ENCODE assay signal across 1 cellular context in the genomic region with DNA sequence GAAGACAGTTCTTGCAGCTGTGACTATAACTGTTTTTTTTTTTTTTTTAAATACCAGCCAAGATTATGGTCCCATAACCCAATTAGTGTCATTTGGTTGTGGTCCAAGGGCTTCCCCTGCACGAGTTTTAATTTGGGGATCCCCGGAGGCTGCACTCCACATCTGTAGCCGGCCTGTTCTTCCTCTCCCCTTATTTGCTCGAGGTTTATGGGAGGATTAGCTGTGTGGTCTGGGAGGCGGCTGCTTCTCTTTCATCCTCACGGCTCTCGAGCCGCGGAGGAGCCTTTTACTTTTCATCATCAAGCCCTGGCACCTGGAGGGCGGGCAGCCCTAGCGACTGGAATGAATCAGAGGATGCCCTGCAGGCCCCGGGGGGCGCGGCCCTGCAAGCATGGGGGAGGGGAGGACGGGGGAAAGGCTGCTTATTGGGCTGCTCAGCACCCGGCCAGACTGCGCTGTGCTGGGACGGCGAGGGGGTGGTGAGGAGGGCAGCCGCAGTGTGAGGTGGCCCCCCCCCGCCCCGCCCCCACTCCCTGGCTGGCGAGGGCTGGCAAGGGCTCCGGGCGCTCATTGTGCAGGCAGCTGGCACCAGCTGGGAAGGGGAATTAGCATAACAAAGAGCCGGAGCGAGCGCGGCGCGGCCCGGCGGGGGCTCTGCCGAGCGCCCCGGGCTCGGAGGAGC.
A peak's percentile ranks its signal among the peaks of the same experiment; 100 is the strongest.
TF ChIP-seq lines count a peak whose summit lies in the region.

No MANE protein-coding gene starts in this region.

TF ChIP-seq in HEK293, 187 proteins besides CTCF, POLR2A, EP300 and RAD21 (continued from another document and continues in another):
- TF ChIP-seq, protein P1, sequence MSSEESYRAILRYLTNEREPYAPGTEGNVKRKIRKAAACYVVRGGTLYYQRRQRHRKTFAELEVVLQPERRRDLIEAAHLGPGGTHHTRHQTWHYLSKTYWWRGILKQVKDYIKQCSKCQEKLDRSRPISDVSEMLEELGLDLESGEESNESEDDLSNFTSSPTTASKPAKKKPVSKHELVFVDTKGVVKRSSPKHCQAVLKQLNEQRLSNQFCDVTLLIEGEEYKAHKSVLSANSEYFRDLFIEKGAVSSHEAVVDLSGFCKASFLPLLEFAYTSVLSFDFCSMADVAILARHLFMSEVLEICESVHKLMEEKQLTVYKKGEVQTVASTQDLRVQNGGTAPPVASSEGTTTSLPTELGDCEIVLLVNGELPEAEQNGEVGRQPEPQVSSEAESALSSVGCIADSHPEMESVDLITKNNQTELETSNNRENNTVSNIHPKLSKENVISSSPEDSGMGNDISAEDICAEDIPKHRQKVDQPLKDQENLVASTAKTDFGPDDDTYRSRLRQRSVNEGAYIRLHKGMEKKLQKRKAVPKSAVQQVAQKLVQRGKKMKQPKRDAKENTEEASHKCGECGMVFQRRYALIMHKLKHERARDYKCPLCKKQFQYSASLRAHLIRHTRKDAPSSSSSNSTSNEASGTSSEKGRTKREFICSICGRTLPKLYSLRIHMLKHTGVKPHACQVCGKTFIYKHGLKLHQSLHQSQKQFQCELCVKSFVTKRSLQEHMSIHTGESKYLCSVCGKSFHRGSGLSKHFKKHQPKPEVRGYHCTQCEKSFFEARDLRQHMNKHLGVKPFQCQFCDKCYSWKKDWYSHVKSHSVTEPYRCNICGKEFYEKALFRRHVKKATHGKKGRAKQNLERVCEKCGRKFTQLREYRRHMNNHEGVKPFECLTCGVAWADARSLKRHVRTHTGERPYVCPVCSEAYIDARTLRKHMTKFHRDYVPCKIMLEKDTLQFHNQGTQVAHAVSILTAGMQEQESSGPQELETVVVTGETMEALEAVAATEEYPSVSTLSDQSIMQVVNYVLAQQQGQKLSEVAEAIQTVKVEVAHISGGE (tag by site-specific recombination; conservative IDR thresholded peaks at IDR 0.05; ENCODE audit: low read depth), result no peak
- TF ChIP-seq ZNF76 (tag by site-specific recombination; IDR thresholded peaks at IDR 0.05; ENCODE audit: borderline replicate concordance, low read depth) (peak; percentile 72), YY1 (tag by site-specific recombination; IDR thresholded peaks at IDR 0.05) (no peak), ZBTB17 (tag by site-specific recombination; IDR thresholded peaks at IDR 0.05) (peak; percentile 73; the same call in 1 of the 2 replicates), ZNF624 (tag by site-specific recombination; IDR thresholded peaks at IDR 0.05) (no peak), ZNF654 (tag by site-specific recombination; IDR thresholded peaks at IDR 0.05; ENCODE audit: low read depth) (no peak), ZNF354C (tag by site-specific recombination; IDR thresholded peaks at IDR 0.05; ENCODE audit: borderline replicate concordance, low read depth) (no peak), EGR2 (tag by site-specific recombination; IDR thresholded peaks at IDR 0.05; ENCODE audit: low read depth) (no peak), GLI2 (tag by site-specific recombination; IDR thresholded peaks at IDR 0.05; ENCODE audit: borderline replicate concordance, low read depth) (no peak), IKZF3 (tag by site-specific recombination; IDR thresholded peaks at IDR 0.05) (peak; percentile 28; the same call in 1 of the 2 replicates), ZNF211 (tag by site-specific recombination; IDR thresholded peaks at IDR 0.05; ENCODE audit: low read depth) (no peak), ZNF558 (tag by site-specific recombination; IDR thresholded peaks at IDR 0.05) (no peak), ZIC2 (tag by site-specific recombination; IDR thresholded peaks at IDR 0.05) (peak; percentile 86), ZNF791 (tag by site-specific recombination; IDR thresholded peaks at IDR 0.05) (no peak), ZNF24 (tag by site-specific recombination; IDR thresholded peaks at IDR 0.05) (no peak), ZNF596 (tag by site-specific recombination; IDR thresholded peaks at IDR 0.05) (0 out of 2 replicates have a peak, but pooled peaks have one; percentile 14), KLF8 (tag by site-specific recombination; IDR thresholded peaks at IDR 0.05) (peak; percentile 20), ZNF585B (tag by site-specific recombination; IDR thresholded peaks at IDR 0.05) (no peak), ZFP3 (tag by site-specific recombination; IDR thresholded peaks at IDR 0.05; ENCODE audit: low read depth) (no peak), ZBTB21 (tag by site-specific recombination; IDR thresholded peaks at IDR 0.05) (peak; percentile 32; the same call in 1 of the 2 replicates), ZNF529 (tag by site-specific recombination; IDR thresholded peaks at IDR 0.05; ENCODE audit: insufficient replicate concordance) (no peak), ZNF777 (tag by site-specific recombination; IDR thresholded peaks at IDR 0.05; ENCODE audit: borderline replicate concordance) (no peak), PRDM1 (tag by site-specific recombination; IDR thresholded peaks at IDR 0.05) (no peak), ZNF311 (tag by site-specific recombination; IDR thresholded peaks at IDR 0.05; ENCODE audit: borderline replicate concordance) (no peak), ZNF132 (tag by site-specific recombination; IDR thresholded peaks at IDR 0.05; ENCODE audit: borderline replicate concordance) (no peak), KLF9 (tag by site-specific recombination; IDR thresholded peaks at IDR 0.05; ENCODE audit: low read depth) (peak; percentile 69), ZNF660 (tag by site-specific recombination; IDR thresholded peaks at IDR 0.05) (no peak), ZNF514 (tag by site-specific recombination; IDR thresholded peaks at IDR 0.05) (no peak), ZFP37 (tag by site-specific recombination; IDR thresholded peaks at IDR 0.05) (peak; percentile 33; the same call in 1 of the 2 replicates), ZNF169 (tag by site-specific recombination; IDR thresholded peaks at IDR 0.05) (no peak), ZNF175 (tag by site-specific recombination; IDR thresholded peaks at IDR 0.05) (no peak)
- TF ChIP-seq, protein P2, sequence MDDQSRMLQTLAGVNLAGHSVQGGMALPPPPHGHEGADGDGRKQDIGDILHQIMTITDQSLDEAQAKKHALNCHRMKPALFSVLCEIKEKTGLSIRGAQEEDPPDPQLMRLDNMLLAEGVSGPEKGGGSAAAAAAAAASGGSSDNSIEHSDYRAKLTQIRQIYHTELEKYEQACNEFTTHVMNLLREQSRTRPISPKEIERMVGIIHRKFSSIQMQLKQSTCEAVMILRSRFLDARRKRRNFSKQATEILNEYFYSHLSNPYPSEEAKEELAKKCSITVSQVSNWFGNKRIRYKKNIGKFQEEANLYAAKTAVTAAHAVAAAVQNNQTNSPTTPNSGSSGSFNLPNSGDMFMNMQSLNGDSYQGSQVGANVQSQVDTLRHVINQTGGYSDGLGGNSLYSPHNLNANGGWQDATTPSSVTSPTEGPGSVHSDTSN (CRISPR knock-in tag; IDR thresholded peaks at IDR 0.05), result no peak
- TF ChIP-seq, protein P3, sequence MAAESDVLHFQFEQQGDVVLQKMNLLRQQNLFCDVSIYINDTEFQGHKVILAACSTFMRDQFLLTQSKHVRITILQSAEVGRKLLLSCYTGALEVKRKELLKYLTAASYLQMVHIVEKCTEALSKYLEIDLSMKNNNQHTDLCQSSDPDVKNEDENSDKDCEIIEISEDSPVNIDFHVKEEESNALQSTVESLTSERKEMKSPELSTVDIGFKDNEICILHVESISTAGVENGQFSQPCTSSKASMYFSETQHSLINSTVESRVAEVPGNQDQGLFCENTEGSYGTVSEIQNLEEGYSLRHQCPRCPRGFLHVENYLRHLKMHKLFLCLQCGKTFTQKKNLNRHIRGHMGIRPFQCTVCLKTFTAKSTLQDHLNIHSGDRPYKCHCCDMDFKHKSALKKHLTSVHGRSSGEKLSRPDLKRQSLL (tag by site-specific recombination; IDR thresholded peaks at IDR 0.05), result peak; percentile 75
- TF ChIP-seq, protein P4, sequence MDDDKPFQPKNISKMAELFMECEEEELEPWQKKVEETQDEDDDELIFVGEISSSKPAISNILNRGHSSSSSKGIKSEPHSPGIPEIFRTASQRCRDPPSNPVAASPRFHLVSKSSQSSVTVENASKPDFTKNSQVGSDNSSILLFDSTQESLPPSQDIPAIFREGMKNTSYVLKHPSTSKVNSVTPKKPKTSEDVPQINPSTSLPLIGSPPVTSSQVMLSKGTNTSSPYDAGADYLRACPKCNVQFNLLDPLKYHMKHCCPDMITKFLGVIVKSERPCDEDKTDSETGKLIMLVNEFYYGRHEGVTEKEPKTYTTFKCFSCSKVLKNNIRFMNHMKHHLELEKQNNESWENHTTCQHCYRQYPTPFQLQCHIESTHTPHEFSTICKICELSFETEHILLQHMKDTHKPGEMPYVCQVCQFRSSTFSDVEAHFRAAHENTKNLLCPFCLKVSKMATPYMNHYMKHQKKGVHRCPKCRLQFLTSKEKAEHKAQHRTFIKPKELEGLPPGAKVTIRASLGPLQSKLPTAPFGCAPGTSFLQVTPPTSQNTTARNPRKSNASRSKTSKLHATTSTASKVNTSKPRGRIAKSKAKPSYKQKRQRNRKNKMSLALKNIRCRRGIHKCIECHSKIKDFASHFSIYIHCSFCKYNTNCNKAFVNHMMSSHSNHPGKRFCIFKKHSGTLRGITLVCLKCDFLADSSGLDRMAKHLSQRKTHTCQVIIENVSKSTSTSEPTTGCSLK (tag by site-specific recombination; IDR thresholded peaks at IDR 0.05), result no peak
- TF ChIP-seq, protein P5, sequence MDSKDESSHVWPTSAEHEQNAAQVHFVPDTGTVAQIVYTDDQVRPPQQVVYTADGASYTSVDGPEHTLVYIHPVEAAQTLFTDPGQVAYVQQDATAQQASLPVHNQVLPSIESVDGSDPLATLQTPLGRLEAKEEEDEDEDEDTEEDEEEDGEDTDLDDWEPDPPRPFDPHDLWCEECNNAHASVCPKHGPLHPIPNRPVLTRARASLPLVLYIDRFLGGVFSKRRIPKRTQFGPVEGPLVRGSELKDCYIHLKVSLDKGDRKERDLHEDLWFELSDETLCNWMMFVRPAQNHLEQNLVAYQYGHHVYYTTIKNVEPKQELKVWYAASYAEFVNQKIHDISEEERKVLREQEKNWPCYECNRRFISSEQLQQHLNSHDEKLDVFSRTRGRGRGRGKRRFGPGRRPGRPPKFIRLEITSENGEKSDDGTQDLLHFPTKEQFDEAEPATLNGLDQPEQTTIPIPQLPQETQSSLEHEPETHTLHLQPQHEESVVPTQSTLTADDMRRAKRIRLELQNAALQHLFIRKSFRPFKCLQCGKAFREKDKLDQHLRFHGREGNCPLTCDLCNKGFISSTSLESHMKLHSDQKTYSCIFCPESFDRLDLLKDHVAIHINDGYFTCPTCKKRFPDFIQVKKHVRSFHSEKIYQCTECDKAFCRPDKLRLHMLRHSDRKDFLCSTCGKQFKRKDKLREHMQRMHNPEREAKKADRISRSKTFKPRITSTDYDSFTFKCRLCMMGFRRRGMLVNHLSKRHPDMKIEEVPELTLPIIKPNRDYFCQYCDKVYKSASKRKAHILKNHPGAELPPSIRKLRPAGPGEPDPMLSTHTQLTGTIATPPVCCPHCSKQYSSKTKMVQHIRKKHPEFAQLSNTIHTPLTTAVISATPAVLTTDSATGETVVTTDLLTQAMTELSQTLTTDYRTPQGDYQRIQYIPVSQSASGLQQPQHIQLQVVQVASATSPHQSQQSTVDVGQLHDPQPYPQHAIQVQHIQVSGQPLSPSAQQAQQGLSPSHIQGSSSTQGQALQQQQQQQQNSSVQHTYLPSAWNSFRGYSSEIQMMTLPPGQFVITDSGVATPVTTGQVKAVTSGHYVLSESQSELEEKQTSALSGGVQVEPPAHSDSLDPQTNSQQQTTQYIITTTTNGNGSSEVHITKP (tag by site-specific recombination; IDR thresholded peaks at IDR 0.05), result peak; percentile 66; the same call in 1 of the 2 replicates
- TF ChIP-seq, protein P6, sequence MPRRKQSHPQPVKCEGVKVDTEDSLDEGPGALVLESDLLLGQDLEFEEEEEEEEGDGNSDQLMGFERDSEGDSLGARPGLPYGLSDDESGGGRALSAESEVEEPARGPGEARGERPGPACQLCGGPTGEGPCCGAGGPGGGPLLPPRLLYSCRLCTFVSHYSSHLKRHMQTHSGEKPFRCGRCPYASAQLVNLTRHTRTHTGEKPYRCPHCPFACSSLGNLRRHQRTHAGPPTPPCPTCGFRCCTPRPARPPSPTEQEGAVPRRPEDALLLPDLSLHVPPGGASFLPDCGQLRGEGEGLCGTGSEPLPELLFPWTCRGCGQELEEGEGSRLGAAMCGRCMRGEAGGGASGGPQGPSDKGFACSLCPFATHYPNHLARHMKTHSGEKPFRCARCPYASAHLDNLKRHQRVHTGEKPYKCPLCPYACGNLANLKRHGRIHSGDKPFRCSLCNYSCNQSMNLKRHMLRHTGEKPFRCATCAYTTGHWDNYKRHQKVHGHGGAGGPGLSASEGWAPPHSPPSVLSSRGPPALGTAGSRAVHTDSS (tag by site-specific recombination; IDR thresholded peaks at IDR 0.05), result 0 out of 2 replicates have a peak, but pooled peaks have one; percentile 2
- TF ChIP-seq, protein P7, sequence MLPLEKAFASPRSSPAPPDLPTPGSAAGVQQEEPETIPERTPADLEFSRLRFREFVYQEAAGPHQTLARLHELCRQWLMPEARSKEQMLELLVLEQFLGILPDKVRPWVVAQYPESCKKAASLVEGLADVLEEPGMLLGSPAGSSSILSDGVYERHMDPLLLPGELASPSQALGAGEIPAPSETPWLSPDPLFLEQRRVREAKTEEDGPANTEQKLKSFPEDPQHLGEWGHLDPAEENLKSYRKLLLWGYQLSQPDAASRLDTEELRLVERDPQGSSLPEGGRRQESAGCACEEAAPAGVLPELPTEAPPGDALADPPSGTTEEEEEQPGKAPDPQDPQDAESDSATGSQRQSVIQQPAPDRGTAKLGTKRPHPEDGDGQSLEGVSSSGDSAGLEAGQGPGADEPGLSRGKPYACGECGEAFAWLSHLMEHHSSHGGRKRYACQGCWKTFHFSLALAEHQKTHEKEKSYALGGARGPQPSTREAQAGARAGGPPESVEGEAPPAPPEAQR (tag by site-specific recombination; IDR thresholded peaks at IDR 0.05), result no peak
- TF ChIP-seq, protein P8, sequence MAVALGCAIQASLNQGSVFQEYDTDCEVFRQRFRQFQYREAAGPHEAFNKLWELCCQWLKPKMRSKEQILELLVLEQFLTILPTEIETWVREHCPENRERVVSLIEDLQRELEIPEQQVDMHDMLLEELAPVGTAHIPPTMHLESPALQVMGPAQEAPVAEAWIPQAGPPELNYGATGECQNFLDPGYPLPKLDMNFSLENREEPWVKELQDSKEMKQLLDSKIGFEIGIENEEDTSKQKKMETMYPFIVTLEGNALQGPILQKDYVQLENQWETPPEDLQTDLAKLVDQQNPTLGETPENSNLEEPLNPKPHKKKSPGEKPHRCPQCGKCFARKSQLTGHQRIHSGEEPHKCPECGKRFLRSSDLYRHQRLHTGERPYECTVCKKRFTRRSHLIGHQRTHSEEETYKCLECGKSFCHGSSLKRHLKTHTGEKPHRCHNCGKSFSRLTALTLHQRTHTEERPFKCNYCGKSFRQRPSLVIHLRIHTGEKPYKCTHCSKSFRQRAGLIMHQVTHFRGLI (tag by site-specific recombination; IDR thresholded peaks at IDR 0.05), result 0 out of 2 replicates have a peak, but pooled peaks have one; percentile 9
- TF ChIP-seq, protein P9, sequence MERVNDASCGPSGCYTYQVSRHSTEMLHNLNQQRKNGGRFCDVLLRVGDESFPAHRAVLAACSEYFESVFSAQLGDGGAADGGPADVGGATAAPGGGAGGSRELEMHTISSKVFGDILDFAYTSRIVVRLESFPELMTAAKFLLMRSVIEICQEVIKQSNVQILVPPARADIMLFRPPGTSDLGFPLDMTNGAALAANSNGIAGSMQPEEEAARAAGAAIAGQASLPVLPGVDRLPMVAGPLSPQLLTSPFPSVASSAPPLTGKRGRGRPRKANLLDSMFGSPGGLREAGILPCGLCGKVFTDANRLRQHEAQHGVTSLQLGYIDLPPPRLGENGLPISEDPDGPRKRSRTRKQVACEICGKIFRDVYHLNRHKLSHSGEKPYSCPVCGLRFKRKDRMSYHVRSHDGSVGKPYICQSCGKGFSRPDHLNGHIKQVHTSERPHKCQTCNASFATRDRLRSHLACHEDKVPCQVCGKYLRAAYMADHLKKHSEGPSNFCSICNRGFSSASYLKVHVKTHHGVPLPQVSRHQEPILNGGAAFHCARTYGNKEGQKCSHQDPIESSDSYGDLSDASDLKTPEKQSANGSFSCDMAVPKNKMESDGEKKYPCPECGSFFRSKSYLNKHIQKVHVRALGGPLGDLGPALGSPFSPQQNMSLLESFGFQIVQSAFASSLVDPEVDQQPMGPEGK (tag by site-specific recombination; IDR thresholded peaks at IDR 0.05), result peak; percentile 92
